8 cellular contexts compared by ENCODE assay signal in the genomic region with DNA sequence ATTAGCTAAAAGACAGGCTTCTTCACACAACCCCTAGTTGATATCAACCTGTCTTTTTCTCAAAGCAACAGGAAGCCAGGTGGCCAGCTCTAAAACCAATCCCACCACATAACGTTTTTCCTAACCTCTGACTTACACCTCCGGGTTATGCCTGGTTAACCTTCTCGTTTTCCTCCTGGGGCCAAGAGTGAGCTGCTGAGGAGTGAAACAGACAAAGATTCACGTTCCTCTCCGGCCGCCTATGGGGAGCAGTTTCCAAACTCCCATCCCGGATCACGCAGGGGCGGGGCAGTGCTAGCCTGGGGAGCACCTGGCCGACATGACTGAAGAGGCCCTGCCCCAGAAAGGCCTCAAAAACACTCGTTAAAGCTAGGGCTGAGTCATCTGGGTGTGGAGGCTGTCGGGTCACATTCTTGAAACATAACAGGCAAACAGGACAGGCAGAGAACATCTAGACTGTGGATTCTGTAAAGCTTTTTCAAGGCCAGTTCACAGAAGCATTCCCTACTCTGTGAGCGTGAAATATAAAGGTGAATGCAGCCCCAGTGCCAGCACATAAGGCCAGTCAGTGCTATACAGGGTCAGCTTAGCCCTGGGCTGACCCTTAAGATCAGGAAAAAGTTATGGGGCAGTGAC. TPM values are rescaled to one million over a fixed set of nuclear protein-coding genes. Genes with fewer than 3 reads are reported as not detected.
A peak's percentile ranks its signal among the peaks of the same experiment; 100 is the strongest.
DNase-seq lines count a peak whose midpoint lies in the region; ATAC-seq, FAIRE-seq and TF ChIP-seq lines count a peak whose summit lies in the region.

No MANE protein-coding gene starts in this region.

- H4K20me1 ChIP-seq in fibroblast of lung (ENCODE audit: control insufficient read depth, extremely low read depth, insufficient read depth, low read length): no peaks in the 10 kb centered on the region
- no peaks in the 10 kb centered on the region for H4K20me1 ChIP-seq in osteoblast (ENCODE audit: insufficient read depth, low read length)

- H3K9ac ChIP-seq in fibroblast of lung (ENCODE audit: insufficient read depth, low read length): peak overlapping the region; percentile 63

- no peaks in the 10 kb centered on the region for H3K79me2 ChIP-seq in fibroblast of lung (ENCODE audit: control insufficient read depth, insufficient read depth, low read length)
- no peaks in the 10 kb centered on the region for H3K79me2 ChIP-seq in osteoblast (ENCODE audit: insufficient read depth, low read length)

- H3K4me3 ChIP-seq in fibroblast of lung (replicated peaks in 1 of 4; ENCODE audit: control extremely low read depth in 1 of 4, insufficient read depth in 1 of 4, low read depth in 3 of 4, low read length in 4 of 4): peak overlapping the region; percentile 5 to 41 (median 25)
- H3K4me3 ChIP-seq in osteoblast (ENCODE audit: insufficient read depth, low read length): no peak overlapping the region

- peak overlapping the region; percentile 93 for H3K4me2 ChIP-seq in fibroblast of lung (ENCODE audit: extremely low read depth, insufficient read depth, low read length)
- peak overlapping the region; percentile 47 for H3K4me2 ChIP-seq in osteoblast (ENCODE audit: insufficient read depth, low read length)

- TF ChIP-seq CTCF in fibroblast of lung (conservative IDR thresholded peaks at IDR 0.05 in 1 of 2, IDR thresholded peaks at IDR 0.05 in 1 of 2; ENCODE audit: low read depth in 1 of 2, low read length in 2 of 2) (no peak), osteoblast (IDR thresholded peaks at IDR 0.05; ENCODE audit: extremely low read depth, low read depth, low read length) (no peak)

- H2AFZ ChIP-seq in fibroblast of lung (ENCODE audit: low read length) (no peak overlapping the region), osteoblast (ENCODE audit: low read length) (peak overlapping the region; percentile 53)

- H3K27me3 ChIP-seq in fibroblast of lung (ENCODE audit: control insufficient read depth, insufficient read depth, low read length): no peaks in the 10 kb centered on the region
- no peaks in the 10 kb centered on the region for H3K27me3 ChIP-seq in osteoblast (ENCODE audit: insufficient read depth, low read length)

- in situ Hi-C loops in KBM-7 (cut with MboI; ENCODE audit: low pct_unique_long_range_greater_than_20kb, low sequenced_read_pairs): no loop called here

- H3K36me3 ChIP-seq in fibroblast of lung (ENCODE audit: control insufficient read depth, insufficient read depth, low read length) (no peaks in the 10 kb centered on the region), osteoblast (ENCODE audit: insufficient read depth, low read length) (no peaks in the 10 kb centered on the region)

- peak; percentile 41 for ATAC-seq in HG02798 (IDR thresholded peaks at IDR 0.05; ENCODE audit: poor library complexity, unreplicated experiment)

- TF ChIP-seq POLR2A in GM12891 (IDR thresholded peaks at IDR 0.05; ENCODE audit: low read depth, low read length): no peak

- peak; percentile 76 for FAIRE-seq in GM12891 (lab: Jason Lieb, UNC)

- H3K27ac ChIP-seq in fibroblast of lung (ENCODE audit: insufficient read depth, low read length) (peak overlapping the region; percentile 96), osteoblast (ENCODE audit: low read depth, low read length) (peak overlapping the region; percentile 96)

- H3K9me3 ChIP-seq in fibroblast of lung (ENCODE audit: control insufficient read depth, insufficient read depth, low read depth, low read length): peaks cover 3% of the 10 kb centered on the region
- no peaks in the 10 kb centered on the region for H3K9me3 ChIP-seq in osteoblast (ENCODE audit: low read depth, low read length)

- H3K4me1 ChIP-seq in fibroblast of lung (ENCODE audit: control insufficient read depth, extremely low read depth, insufficient read depth, low read length): peaks cover 28% of the 10 kb centered on the region
- peaks cover 34% of the 10 kb centered on the region for H3K4me1 ChIP-seq in osteoblast (ENCODE audit: insufficient read depth, low read length)

- DNase-seq in GM12891 (ENCODE audit: insufficient read length, low spot score) (no peak), NCI-H510A (lab: John Stamatoyannopoulos, UW) (peak; percentile 69), activated T-cell treated with anti-CD3 and anti-CD28 coated beads for 48 hours (ENCODE audit: low read depth) (peak; percentile 33), fibroblast of lung (ENCODE audit: low read depth in 2 of 2) (peak; percentile 97), osteoblast (ENCODE audit: insufficient read length, low spot score, missing footprints) (peak; percentile 85), KBM-7 (no peak), OCI-M2 (lab: John Stamatoyannopoulos, UW; ENCODE audit: unreplicated experiment) (no peak)

TF ChIP-seq in GM12891, 5 proteins besides CTCF, POLR2A, EP300 and RAD21:
- TF ChIP-seq TAF1 (IDR thresholded peaks at IDR 0.05; ENCODE audit: low read depth, low read length): no peak
- TF ChIP-seq POU2F2 (IDR thresholded peaks at IDR 0.05; ENCODE audit: low read depth, low read length): no peak
- no peak for TF ChIP-seq PAX5 (IDR thresholded peaks at IDR 0.05; ENCODE audit: insufficient read depth, low read length, severe bottlenecking)
- TF ChIP-seq SPI1 (IDR thresholded peaks at IDR 0.05; ENCODE audit: low read depth, low read length): no peak
- no peak for TF ChIP-seq POLR2AphosphoS5 (IDR thresholded peaks at IDR 0.05; ENCODE audit: low read depth, low read length)
TF ChIP-seq in GM12891: peak in this region for 0.

RNA-seq across cellular contexts. Expression of gene LGALS3, which starts 25.9 kb away (rescaled TPM):
- polyA plus RNA-seq in GM12891 (2012; ENCODE audit: low read depth, missing spikeins): 20.1 TPM
- 430 and 434 TPM in 2 replicates for total RNA-seq in fibroblast of lung
- polyA plus RNA-seq in fibroblast of lung: 333 and 398 TPM in 2 replicates
- polyA plus RNA-seq in fibroblast of lung (2012): 345 and 493 TPM in 2 replicates
- 110 and 113 TPM in 2 replicates for polyA minus RNA-seq in fibroblast of lung (ENCODE audit: low replicate concordance)
- 368 and 433 TPM in 2 replicates for total RNA-seq in osteoblast

RNA-seq across cellular contexts. Expression of gene MAPK1IP1L, which starts 51.7 kb away (rescaled TPM):
- polyA plus RNA-seq in GM12891 (2012; ENCODE audit: low read depth, missing spikeins): 59.6 TPM
- total RNA-seq in fibroblast of lung: 14.1 and 16.5 TPM in 2 replicates
- polyA plus RNA-seq in fibroblast of lung: 82.3 and 103 TPM in 2 replicates
- polyA plus RNA-seq in fibroblast of lung (2012): 54.5 and 66.4 TPM in 2 replicates
- 515 and 704 TPM in 2 replicates for polyA minus RNA-seq in fibroblast of lung (ENCODE audit: low replicate concordance)
- 37.4 and 42.0 TPM in 2 replicates for total RNA-seq in osteoblast

Comparison
In these comparisons a context has a peak if more than half of its experiments do, and no peak if none do; other contexts are left out.
1. DNase-seq: peak in NCI-H510A (single experiment), activated T-cell treated with anti-CD3 and anti-CD28 coated beads for 48 hours (single experiment), fibroblast of lung (2 of 2) and osteoblast (single experiment); none in GM12891 (single experiment), KBM-7 (single experiment) and OCI-M2 (single experiment).